ENCODE assay signal across 8 cellular contexts in genomic region chr5:10995891-10996290, GRCh38.
"Had no signal": no experiment of that assay in that cellular context is flagged by ENCODE, and none has a peak within 500 bp of the region (broad histone marks: within the 10 kb centered on the region; RNA-seq: fewer than 3 reads in every experiment).

No MANE protein-coding gene starts in this region.

- H3K4me3 ChIP-seq: GM12878 had no signal

- FAIRE-seq: G401.6, GM12878, GM12891, GM12892, GM18507, GM19239 had no signal

- DNase-seq: GDM1, GF-D8 had no signal
